15 cellular contexts compared by ENCODE assay signal in the genomic region with DNA sequence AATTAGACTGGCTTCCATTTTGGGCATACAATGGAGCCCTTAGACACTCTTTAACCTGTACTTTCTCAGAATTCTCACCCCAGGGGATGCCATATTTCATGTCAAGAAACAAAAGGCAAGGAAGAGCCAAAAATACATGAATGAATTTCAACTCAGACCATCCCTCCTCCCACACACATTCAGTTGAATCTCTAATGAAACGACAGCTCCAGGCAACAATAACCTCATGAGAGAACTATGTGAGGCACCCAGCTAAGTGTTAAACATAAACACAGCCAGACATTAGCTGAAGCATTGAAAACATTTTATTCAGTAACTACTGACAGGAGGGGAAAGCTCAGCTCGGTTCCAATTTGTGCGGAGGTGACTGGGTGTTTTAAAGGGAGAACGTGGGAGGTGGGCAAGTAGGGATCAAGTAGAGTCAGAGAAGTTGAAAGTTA.
A peak's percentile ranks its signal among the peaks of the same experiment; 100 is the strongest.
DNase-seq lines count a peak whose midpoint lies in the region; FAIRE-seq and TF ChIP-seq lines count a peak whose summit lies in the region.
"Had no signal": no experiment of that assay in that cellular context is flagged by ENCODE, and none has a peak within 500 bp of the region (broad histone marks: within the 10 kb centered on the region; RNA-seq: fewer than 3 reads in every experiment).

No MANE protein-coding gene starts in this region.

- H3K4me1 ChIP-seq in PC-9 (replicated peaks; ENCODE audit: insufficient read depth) (no peaks in the 10 kb centered on the region), H1 (replicated peaks in 1 of 4; ENCODE audit: control insufficient read depth in 3 of 4, insufficient read depth in 4 of 4, low read length in 3 of 4) (peaks cover 0 to 4% (median 0%) of the 10 kb centered on the region in 4 experiments; a peak in 1 of 7 replicates)
- H3K4me1 ChIP-seq: heart left ventricle had no signal

- intact Hi-C loops in PC-9 (cut with micrococcal nuclease; ENCODE audit: unreplicated experiment), result no loop called here

- no peak overlapping the region for H2BK5ac ChIP-seq in H1 (ENCODE audit: low read depth, low read length)

- H3K36me3 Mint-ChIP-seq in nephron (ENCODE audit: low read depth), result no peaks in the 10 kb centered on the region
- H3K36me3 Mint-ChIP-seq: activated naive CD8-positive, alpha-beta T cell treated with anti-CD3 and anti-CD28 coated beads, Interleukin-2, amount 10 ng/mL, durations not matched to agents 7 days and 5 days had no signal

- peak overlapping the region in 2 of 3 experiments; percentile 6 to 17 for H3K4me3 Mint-ChIP-seq in nephron
- H3K4me3 Mint-ChIP-seq: activated naive CD8-positive, alpha-beta T cell treated with anti-CD3 and anti-CD28 coated beads, Interleukin-2, amount 10 ng/mL, durations not matched to agents 7 days and 5 days had no signal

- H3K9ac ChIP-seq in H1 (replicated peaks in 1 of 4; ENCODE audit: extremely low read depth in 1 of 4, low read depth in 3 of 4, low read length in 3 of 4), result no peak overlapping the region

- H3K27ac Mint-ChIP-seq in nephron, result peak overlapping the region; percentile 91 to 95 (median 95)
- H3K27ac Mint-ChIP-seq: activated naive CD8-positive, alpha-beta T cell treated with anti-CD3 and anti-CD28 coated beads, Interleukin-2, amount 10 ng/mL, durations not matched to agents 7 days and 5 days had no signal

- TF ChIP-seq RAD21 in H1 (IDR thresholded peaks at IDR 0.05 in 1 of 2, conservative IDR thresholded peaks at IDR 0.05 in 1 of 2; ENCODE audit: low read depth in 2 of 2, low read length in 2 of 2), result no peak

- TF ChIP-seq POLR2A in H1 (IDR thresholded peaks at IDR 0.05; ENCODE audit: control extremely low read depth in 1 of 2, low read depth in 2 of 2, low read length in 2 of 2), result no peak

- H3K4me3 ChIP-seq in PC-9, result no peak overlapping the region
- H3K4me3 ChIP-seq in H1 (ENCODE audit: extremely low read depth in 1 of 4, insufficient read depth in 2 of 4, low read depth in 3 of 4, low read length in 4 of 4), result no peak overlapping the region
- H3K4me3 ChIP-seq: heart left ventricle, ovary had no signal

- no peaks in the 10 kb centered on the region for H3K23me2 ChIP-seq in H1 (ENCODE audit: low read depth, low read length)

- H2BK15ac ChIP-seq in H1 (ENCODE audit: low read length), result no peak overlapping the region

- TF ChIP-seq CTCF in PC-9 (conservative IDR thresholded peaks at IDR 0.05) (no peak), H1 (IDR thresholded peaks at IDR 0.05; ENCODE audit: control extremely low read depth in 1 of 3, insufficient read depth in 1 of 3, low read depth in 1 of 3, low read length in 3 of 3) (no peak), nephron (IDR thresholded peaks at IDR 0.05; ENCODE audit: unreplicated experiment in 3 of 3) (no peak), GM10266 (IDR thresholded peaks at IDR 0.05; ENCODE audit: control insufficient read depth, insufficient read depth, low read depth, missing control alignments) (no peak)

- 61% methylated on average over 4 of the region's 4 CpGs; no CpG with 5 or more reads in 1 of the 2 experiments for WGBS in H1 (ENCODE audit: extremely low coverage in 1 of 2, insufficient coverage in 1 of 2, insufficient read length in 1 of 2, insufficient replicate concordance in 2 of 2, low coverage in 1 of 2, low lambda C conversion rate in 2 of 2, missing lambda C conversion rate in 1 of 2), 2 experiments

- H2BK12ac ChIP-seq in H1 (ENCODE audit: low read depth, low read length), result no peak overlapping the region

- no peak overlapping the region for H3K23ac ChIP-seq in H1 (ENCODE audit: insufficient read length)

- no peaks in the 10 kb centered on the region for H3K9me3 ChIP-seq in PC-9 (ENCODE audit: insufficient read depth, low read depth)
- no peaks in the 10 kb centered on the region for H3K9me3 ChIP-seq in H1 (ENCODE audit: insufficient read depth in 2 of 2, low read depth in 1 of 2, low read length in 1 of 2)
- H3K9me3 ChIP-seq: ovary had no signal

- no peak overlapping the region for H2BK20ac ChIP-seq in H1 (ENCODE audit: low read length)

- no peak overlapping the region for H4K8ac ChIP-seq in H1 (ENCODE audit: extremely low read depth, insufficient read depth, low read length)

- CTCF ChIA-PET in PC-9 (lab: Charles Lee), result no interaction called here
- CTCF ChIA-PET in H1 (lab: Charles Lee; ENCODE audit: partially characterized antibody), result interaction anchor here (1.7 kb wide), 1 partner anchor 53 kb away, joined by 6 read pairs; no protein-coding TSS in a partner anchor

- in situ Hi-C loops in Caki2 (cut with HindIII; ENCODE audit: low pct_unique_long_range_greater_than_20kb, low sequenced_read_pairs), result no loop called here

- H3K79me2 ChIP-seq in PC-9 (ENCODE audit: low read depth) (no peaks in the 10 kb centered on the region), H1 (ENCODE audit: control insufficient read depth in 1 of 2, insufficient read depth in 2 of 2, low read length in 2 of 2) (no peaks in the 10 kb centered on the region)

- no peak overlapping the region for H3K14ac ChIP-seq in H1 (ENCODE audit: insufficient read length)

- H4K20me1 ChIP-seq in PC-9 (ENCODE audit: insufficient read depth) (no peaks in the 10 kb centered on the region), H1 (replicated peaks in 1 of 2; ENCODE audit: control insufficient read depth in 1 of 2, insufficient read depth in 2 of 2, low read length in 2 of 2) (no peaks in the 10 kb centered on the region)

- H2AFZ ChIP-seq in PC-9 (peak overlapping the region; percentile 29; the same call in 1 of the 2 replicates), H1 (ENCODE audit: low read length) (peak overlapping the region; percentile 93; the same call in 1 of the 2 replicates)

- no peak overlapping the region for H4K5ac ChIP-seq in H1 (ENCODE audit: insufficient read length, low read depth, low read length)

- no peaks in the 10 kb centered on the region for H3K9me2 ChIP-seq in PC-9 (ENCODE audit: insufficient read depth)

- no peaks in the 10 kb centered on the region for H3K9me3 Mint-ChIP-seq in nephron

- no peak overlapping the region for H4K91ac ChIP-seq in H1 (replicated peaks; ENCODE audit: insufficient read length, low read length)

- no peaks in the 10 kb centered on the region for H3K27me3 Mint-ChIP-seq in nephron (ENCODE audit: low read depth)
- H3K27me3 Mint-ChIP-seq: activated naive CD8-positive, alpha-beta T cell treated with anti-CD3 and anti-CD28 coated beads, Interleukin-2, amount 10 ng/mL, durations not matched to agents 7 days and 5 days had no signal

- no peak overlapping the region for H3K27ac ChIP-seq in PC-9
- H3K27ac ChIP-seq in H1 (ENCODE audit: low read depth, low read length), result no peak overlapping the region
- H3K27ac ChIP-seq: heart left ventricle, ovary had no signal

- FAIRE-seq in H1 (lab: Jason Lieb, UNC), result no peak

- H3K27me3 ChIP-seq in PC-9 (ENCODE audit: insufficient read depth, low read depth), result no peaks in the 10 kb centered on the region
- no peaks in the 10 kb centered on the region for H3K27me3 ChIP-seq in H1 (replicated peaks in 1 of 4; ENCODE audit: control insufficient read depth in 3 of 4, extremely low read depth in 1 of 4, insufficient read depth in 3 of 4, low read length in 3 of 4)
- H3K27me3 ChIP-seq: heart left ventricle, ovary had no signal

- TF ChIP-seq EP300 in H1 (IDR thresholded peaks at IDR 0.05; ENCODE audit: borderline replicate concordance in 1 of 2, low read depth in 2 of 2, low read length in 2 of 2), result no peak

- no TSS peak for BruUV-seq in PC-9 (replicated peaks; lab: Mats Ljungman, UMichigan)

- peaks cover 34% of the 10 kb centered on the region for H3K4me1 Mint-ChIP-seq in nephron
- H3K4me1 Mint-ChIP-seq: activated naive CD8-positive, alpha-beta T cell treated with anti-CD3 and anti-CD28 coated beads, Interleukin-2, amount 10 ng/mL, durations not matched to agents 7 days and 5 days had no signal

- H2AK5ac ChIP-seq in H1 (ENCODE audit: low read depth, low read length), result no peak overlapping the region

- no peak overlapping the region for H3K56ac ChIP-seq in H1 (replicated peaks; ENCODE audit: insufficient read length, low read depth, low read length)

- H3K4ac ChIP-seq in H1 (replicated peaks; ENCODE audit: insufficient read length, low read depth, low read length), result no peak overlapping the region

- H3K79me1 ChIP-seq in H1 (ENCODE audit: low read depth, low read length), result no peaks in the 10 kb centered on the region

- no peak overlapping the region for H3K18ac ChIP-seq in H1 (ENCODE audit: extremely low read depth, low read length)

- DNase-seq in Caki2 (ENCODE audit: low read depth) (peak; percentile 92), PC-9 (peak in 1 of 2 experiments; percentile 20), H1 (ENCODE audit: low read depth in 1 of 2, low spot score in 2 of 2) (no peak), GM10266 (ENCODE audit: extremely low spot score) (no peak), SHP77 (lab: John Stamatoyannopoulos, UW) (no peak), NCI-H2171 (lab: John Stamatoyannopoulos, UW) (no peak), foreskin melanocyte (no peak)
- DNase-seq: activated naive CD8-positive, alpha-beta T cell treated with anti-CD3 and anti-CD28 coated beads, Interleukin-2, amount 10 ng/mL, durations not matched to agents 7 days and 5 days; DMS79; heart left ventricle; NCI-H1105 treated with DMSO at 0.1 percent for 48 hours; NCI-H510A; ovary; Right ventricle myocardium superior had no signal

- POLR2A ChIA-PET in PC-9 (lab: Charles Lee; ENCODE audit: unreplicated experiment), result interaction anchor here (0.6 kb wide), 1 partner anchor 11 kb away, joined by 5 read pairs; no protein-coding TSS in a partner anchor
- POLR2A ChIA-PET in H1 (lab: Charles Lee; ENCODE audit: partially characterized antibody), result no interaction called here

- H3K4me2 ChIP-seq in PC-9 (no peak overlapping the region), H1 (ENCODE audit: insufficient read depth in 1 of 2, low read depth in 2 of 2, low read length in 2 of 2) (no peak overlapping the region)

- no peak overlapping the region for H2BK120ac ChIP-seq in H1 (replicated peaks; ENCODE audit: low read depth, low read length)

- H3K36me3 ChIP-seq in PC-9 (ENCODE audit: low read depth) (no peaks in the 10 kb centered on the region), H1 (ENCODE audit: control insufficient read depth in 2 of 4, insufficient read depth in 4 of 4, low read length in 3 of 4) (no peaks in the 10 kb centered on the region)
- H3K36me3 ChIP-seq: heart left ventricle, ovary had no signal

- no peaks in the 10 kb centered on the region for H3F3A ChIP-seq in PC-9 (ENCODE audit: insufficient read depth, low read depth)

TF ChIP-seq in H1, 55 proteins besides CTCF, POLR2A, EP300 and RAD21 (continues in another document):
- no peak for TF ChIP-seq BCL11A (IDR thresholded peaks at IDR 0.05; ENCODE audit: low read depth in 2 of 2, low read length in 2 of 2)
- no peak for TF ChIP-seq SUZ12 (IDR thresholded peaks at IDR 0.05; ENCODE audit: low read length)
- no peak for TF ChIP-seq POU5F1 (IDR thresholded peaks at IDR 0.05; ENCODE audit: low read depth, low read length)
- TF ChIP-seq CEBPB (IDR thresholded peaks at IDR 0.05; ENCODE audit: low read depth, low read length), result no peak
- no peak for TF ChIP-seq FOSL1 (IDR thresholded peaks at IDR 0.05; ENCODE audit: insufficient read depth, low read depth, low read length)
- no peak for TF ChIP-seq SIRT6 (IDR thresholded peaks at IDR 0.05; ENCODE audit: low read length)
- no peak for TF ChIP-seq GTF2F1 (IDR thresholded peaks at IDR 0.05; ENCODE audit: borderline replicate concordance, low read depth, low read length)
- no peak for TF ChIP-seq SP2 (IDR thresholded peaks at IDR 0.05; ENCODE audit: low read length)
